Comparison of ENCODE assay signal across 14 cellular contexts in genomic region chr20:60512436-60512835, GRCh38.
DNase-seq lines count a peak whose midpoint lies in the region; ATAC-seq and TF ChIP-seq lines count a peak whose summit lies in the region.
"Had no signal": no experiment of that assay in that cellular context is flagged by ENCODE, and none has a peak within 500 bp of the region (broad histone marks: within the 10 kb centered on the region; RNA-seq: fewer than 3 reads in every experiment).

No MANE protein-coding gene starts in this region.

- peak overlapping the region; percentile 57 for H3K27ac ChIP-seq in neuronal stem cell (replicated peaks; ENCODE audit: low read length)
- H3K27ac ChIP-seq: ascending aorta, esophagus muscularis mucosa had no signal

- no peak overlapping the region for H2BK120ac ChIP-seq in neuronal stem cell (ENCODE audit: low read depth, low read length)

- ATAC-seq in stimulated activated naive CD8-positive, alpha-beta T cell treated with anti-CD3 and anti-CD28 coated beads, Interleukin-15, Interleukin-2, amounts not matched to agents 100 U/mL and 50 U/mL, for 24 hours: no peak
- ATAC-seq: stimulated activated effector memory CD8-positive, alpha-beta T cell treated with anti-CD3 and anti-CD28 coated beads, Interleukin-12 subunit alpha, Interleukin-12 subunit beta, amount 100 ng/mL, for 72 hours had no signal

- H3K27me3 ChIP-seq in BJ (ENCODE audit: control insufficient read depth, insufficient read depth, low read length) (no peaks in the 10 kb centered on the region), neuronal stem cell (ENCODE audit: control insufficient read depth in 3 of 3, insufficient read depth in 3 of 3, low read depth in 1 of 3, low read length in 3 of 3) (no peaks in the 10 kb centered on the region)
- H3K27me3 ChIP-seq: ascending aorta, esophagus muscularis mucosa had no signal

- no peaks in the 10 kb centered on the region for H3K9me3 ChIP-seq in neuronal stem cell (replicated peaks in 1 of 2; ENCODE audit: control insufficient read depth in 2 of 2, insufficient read depth in 1 of 2, low read depth in 1 of 2, low read length in 2 of 2)
- H3K9me3 ChIP-seq: ascending aorta, esophagus muscularis mucosa had no signal

- no peak overlapping the region for H2AK5ac ChIP-seq in neuronal stem cell (ENCODE audit: low read depth, low read length)

- no peak overlapping the region for H2BK5ac ChIP-seq in neuronal stem cell (ENCODE audit: low read length)

- peak overlapping the region; percentile 50 for H2AFZ ChIP-seq in neuronal stem cell (ENCODE audit: low read length)

- no peak overlapping the region for H3K4ac ChIP-seq in neuronal stem cell (ENCODE audit: low read length)

- no peak overlapping the region for H3K23ac ChIP-seq in neuronal stem cell (ENCODE audit: low read depth, low read length, poor library complexity)

- no peak overlapping the region for H4K91ac ChIP-seq in neuronal stem cell (ENCODE audit: low read depth, low read length, poor library complexity)

- no peak overlapping the region for H3K9ac ChIP-seq in neuronal stem cell (ENCODE audit: low read depth, low read length, poor library complexity)

- no CpG with 5 or more reads among the region's 4 CpGs for WGBS in neuronal stem cell (ENCODE audit: extremely low coverage in 2 of 2, insufficient read length in 2 of 2, insufficient replicate concordance in 1 of 2), 2 donors

- H3K36me3 ChIP-seq in BJ (ENCODE audit: control insufficient read depth, insufficient read depth, low read length) (no peaks in the 10 kb centered on the region), neuronal stem cell (replicated peaks in 1 of 2; ENCODE audit: control insufficient read depth in 2 of 2, insufficient read depth in 2 of 2, low read length in 2 of 2) (no peaks in the 10 kb centered on the region)
- H3K36me3 ChIP-seq: ascending aorta, esophagus muscularis mucosa had no signal

- CTCF ChIA-PET in BJ (lab: Yijun Ruan, JAX): no interaction called here

- peaks cover 6 to 12% of the 10 kb centered on the region in 2 donors for H3K4me1 ChIP-seq in neuronal stem cell (ENCODE audit: control insufficient read depth in 2 of 2, insufficient read depth in 1 of 2, low read depth in 1 of 2, low read length in 2 of 2)
- H3K4me1 ChIP-seq: ascending aorta, esophagus muscularis mucosa had no signal

- no peak overlapping the region for H2BK15ac ChIP-seq in neuronal stem cell (ENCODE audit: low read length)

- POLR2A ChIA-PET in BJ (lab: Charles Lee): interaction anchor here (0.6 kb wide), 1 partner anchor 309 kb away, joined by 4 read pairs; no protein-coding TSS in a partner anchor

- no peak overlapping the region for H3K4me3 ChIP-seq in BJ (ENCODE audit: low read depth, low read length)
- no peak overlapping the region for H3K4me3 ChIP-seq in neuronal stem cell (ENCODE audit: low read length in 2 of 2)
- H3K4me3 ChIP-seq: ascending aorta, esophagus muscularis mucosa had no signal

- H3K4me2 ChIP-seq in neuronal stem cell (ENCODE audit: insufficient read depth, low read length, poor library complexity, severe bottlenecking): no peak overlapping the region

- no peak overlapping the region for H3K18ac ChIP-seq in neuronal stem cell (ENCODE audit: low read length)

- no peak overlapping the region for H3K14ac ChIP-seq in neuronal stem cell (ENCODE audit: low read length)

- no peak for TF ChIP-seq CTCF in BJ (IDR thresholded peaks at IDR 0.05; ENCODE audit: insufficient read depth, low read depth, low read length)

- no peak overlapping the region for H2BK12ac ChIP-seq in neuronal stem cell (ENCODE audit: low read length)

- DNase-seq in BJ (ENCODE audit: low read depth): peak; percentile 4
- DNase-seq in NCI-H226: peak; percentile 30
- peak; percentile 67 for DNase-seq in fibroblast of gingiva (ENCODE audit: low read depth)
- DNase-seq in neuronal stem cell (ENCODE audit: low spot score): peak; percentile 31
- no peak for DNase-seq in NCI-H526 (lab: John Stamatoyannopoulos, UW)
- DNase-seq in DMS153 (lab: John Stamatoyannopoulos, UW): no peak
- no peak for DNase-seq in stimulated activated naive CD8-positive, alpha-beta T cell treated with anti-CD3 and anti-CD28 coated beads, Interleukin-15, Interleukin-2, amounts not matched to agents 100 U/mL and 50 U/mL, for 24 hours
- DNase-seq in RKO (ENCODE audit: low spot score): no peak
- DNase-seq: activated CD8-positive, alpha-beta memory T cell treated with anti-CD3 and anti-CD28 coated beads, Interleukin-2, amount 50 U/mL, for 4 hours; CD4-positive, alpha-beta memory T cell; T-helper 9 cell had no signal

- no peaks in the 10 kb centered on the region for H3K79me1 ChIP-seq in neuronal stem cell (ENCODE audit: low read depth, low read length)

- H4K8ac ChIP-seq in neuronal stem cell (ENCODE audit: low read depth, low read length): no peak overlapping the region

Comparison
In these comparisons a context has a peak if more than half of its experiments do, and no peak if none do; other contexts are left out.
1. DNase-seq: peak in BJ (single experiment), NCI-H226 (single experiment), fibroblast of gingiva (single experiment) and neuronal stem cell (single experiment); none in NCI-H526 (0 of 2), DMS153 (single experiment), stimulated activated naive CD8-positive, alpha-beta T cell treated with anti-CD3 and anti-CD28 coated beads, Interleukin-15, Interleukin-2, amounts not matched to agents 100 U/mL and 50 U/mL, for 24 hours (single experiment) and RKO (single experiment).